Comparison of ENCODE assay signal across 8 cellular contexts in the genomic region with DNA sequence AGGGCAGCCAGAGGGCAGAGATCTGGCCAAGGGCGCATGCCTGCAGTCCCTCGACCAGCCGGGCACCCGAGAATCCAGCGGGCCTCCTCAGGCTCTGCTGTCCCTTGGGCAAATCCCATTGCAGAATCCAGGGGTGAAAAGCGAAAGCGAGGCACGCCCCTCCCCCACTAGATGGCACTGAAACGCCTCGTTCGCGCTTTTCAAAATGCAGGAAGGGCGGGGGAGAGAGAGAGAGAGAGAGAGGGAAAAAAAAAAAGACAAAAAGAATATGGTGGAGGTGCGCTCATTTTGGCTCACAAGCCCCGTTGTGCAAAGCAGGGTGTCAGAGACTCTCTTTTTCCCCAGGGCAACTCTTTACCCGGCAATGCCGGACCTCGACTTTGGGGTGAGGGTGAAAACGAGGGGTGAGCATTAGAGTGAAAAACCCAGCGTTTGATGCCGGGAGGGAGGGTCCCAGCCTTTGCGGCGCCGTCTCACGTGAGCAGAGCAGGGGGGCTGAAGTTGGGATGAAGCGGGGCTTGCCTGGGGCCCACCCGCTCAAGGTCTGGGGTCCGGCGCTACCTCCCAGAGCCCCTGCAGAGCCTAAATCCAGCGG. TPM values are rescaled to one million over a fixed set of nuclear protein-coding genes. Genes with fewer than 3 reads are reported as not detected.
DNase-seq lines count a peak whose midpoint lies in the region; ATAC-seq, FAIRE-seq and TF ChIP-seq lines count a peak whose summit lies in the region.

No MANE protein-coding gene starts in this region.

- peak overlapping the region in 1 of 7 donors; percentile 1 for H3K27ac Mint-ChIP-seq in CD14-positive monocyte

- intact Hi-C loops in CD14-positive monocyte (cut with micrococcal nuclease) = no loop called here
- intact Hi-C loops in GM12878 (cut with micrococcal nuclease; ENCODE audit: unreplicated experiment) = loop anchor here (5.0 kb wide), 1 partner anchor 151 kb away; no protein-coding TSS in a partner anchor

- H3K27ac ChIP-seq in GM12878 (ENCODE audit: control insufficient read depth, insufficient read depth) = no peak overlapping the region
- H3K27ac ChIP-seq in iPS DF 6.9 (ENCODE audit: low read length) = no peak overlapping the region

- no peaks in the 10 kb centered on the region for H3K9me3 ChIP-seq in GM12878 (replicated peaks; ENCODE audit: control insufficient read depth, insufficient read depth, low read length)
- H3K9me3 ChIP-seq in iPS DF 6.9 (ENCODE audit: control insufficient read depth, insufficient read depth, low read length) = no peaks in the 10 kb centered on the region

- H3K36me3 ChIP-seq in GM12878 (ENCODE audit: control insufficient read depth in 2 of 2, insufficient read depth in 2 of 2, low read length in 1 of 2) (no peaks in the 10 kb centered on the region), iPS DF 6.9 (ENCODE audit: control insufficient read depth, insufficient read depth, low read length) (no peaks in the 10 kb centered on the region; the same call in 1 of the 2 replicates)

- peak; percentile 57 for TF ChIP-seq RAD21 in GM12878 (IDR thresholded peaks at IDR 0.05; ENCODE audit: insufficient read depth, low read depth, low read length)

- H3K9me3 Mint-ChIP-seq in CD14-positive monocyte = peaks cover 0 to 23% (median 7%) of the 10 kb centered on the region in 7 donors

- POLR2A ChIA-PET in GM12878 (lab: Charles Lee) = interaction anchor here (0.6 kb wide), 1 partner anchor 311 kb away, joined by 6 read pairs; no protein-coding TSS in a partner anchor

- 4% methylated on average over 22 of the region's 30 CpGs for WGBS in GM12878 (ENCODE audit: insufficient coverage, insufficient replicate concordance, low lambda C conversion rate, missing lambda C conversion rate)
- WGBS in iPS DF 6.9 (ENCODE audit: insufficient coverage, insufficient read length) = no CpG with 5 or more reads among the region's 30 CpGs

- H3K36me3 Mint-ChIP-seq in CD14-positive monocyte = peaks cover 0 to 2% of the 10 kb centered on the region in 2 donors

- H3K4me3 Mint-ChIP-seq in CD14-positive monocyte = peak overlapping the region; percentile 12 to 85

- H4K20me1 ChIP-seq in GM12878 (ENCODE audit: control insufficient read depth, insufficient read depth) = no peaks in the 10 kb centered on the region

- H3K4me2 ChIP-seq in GM12878 (ENCODE audit: control insufficient read depth, insufficient read depth) = no peak overlapping the region

- H3K79me2 ChIP-seq in GM12878 (ENCODE audit: control insufficient read depth, insufficient read depth, low read length) = no peaks in the 10 kb centered on the region

- RAD21 ChIA-PET in GM12878 (lab: Charles Lee; ENCODE audit: unreplicated experiment) = interaction anchor here (1.1 kb wide), 1 partner anchor 462 kb away, joined by 3 read pairs; no protein-coding TSS in a partner anchor

- no peak for TF ChIP-seq EP300 in GM12878 (IDR thresholded peaks at IDR 0.05; ENCODE audit: borderline replicate concordance in 1 of 2, control insufficient read depth in 1 of 2, low read depth in 2 of 2, low read length in 2 of 2)

- SMC1A ChIA-PET in GM12878 (lab: Charles Lee; ENCODE audit: uncharacterized antibody, unreplicated experiment) = interaction anchor here (1.4 kb wide), 1 partner anchor 149 kb away, joined by 9 read pairs; no protein-coding TSS in a partner anchor

- H2AFZ ChIP-seq in GM12878 (ENCODE audit: control insufficient read depth, low read depth, low read length) = no peak overlapping the region

- H3K4me1 ChIP-seq in GM12878 (ENCODE audit: control insufficient read depth, insufficient read depth, low read length) (no peaks in the 10 kb centered on the region), iPS DF 6.9 (ENCODE audit: control insufficient read depth, insufficient read depth, low read length) (peaks cover 2% of the 10 kb centered on the region; the same call in 1 of the 2 replicates)

- FAIRE-seq in GM12878 (lab: Jason Lieb, UNC) = no peak
- no peak for FAIRE-seq in GM19239 (lab: Jason Lieb, UNC)

- DNase-seq in CD14-positive monocyte (ENCODE audit: low spot score) = no peak
- DNase-seq in Jurkat, Clone E6-1 (ENCODE audit: low read depth, low spot score) = peak; percentile 60
- DNase-seq in RPMI8226 = peak; percentile 89
- no peak for DNase-seq in GM12878 (ENCODE audit: low read depth, low spot score)
- peak; percentile 74 for DNase-seq in iPS DF 6.9 (ENCODE audit: low read depth, low spot score)
- no peak for DNase-seq in skeletal muscle cell (ENCODE audit: low read depth)
- DNase-seq in GM19239 (ENCODE audit: insufficient read length, low spot score) = no peak

- no TSS peak for BruUV-seq in GM12878 (replicated peaks; lab: Mats Ljungman, UMichigan)

- ATAC-seq in GM12878 (no peak; the same call in 2 of the 3 replicates), HG02588 (IDR thresholded peaks at IDR 0.05; ENCODE audit: unreplicated experiment) (no peak)

- TF ChIP-seq CTCF in CD14-positive monocyte (IDR thresholded peaks at IDR 0.05) (no peak), GM12878 (IDR thresholded peaks at IDR 0.05 in 2 of 3, conservative IDR thresholded peaks at IDR 0.05 in 1 of 3; ENCODE audit: control insufficient read depth in 2 of 3, extremely low read depth in 1 of 3, insufficient read depth in 1 of 3, low read depth in 3 of 3, low read length in 3 of 3) (peak in 1 of 3 experiments; percentile 47; a peak in 2 of 6 replicates)

- in situ Hi-C loops in GM12878 (cut with MboI) = no loop called here

- H3K27me3 Mint-ChIP-seq in CD14-positive monocyte (ENCODE audit: low read depth in 3 of 3) = peaks cover 46 to 68% (median 53%) of the 10 kb centered on the region in 3 donors

- CTCF ChIA-PET in GM12878 (lab: Yijun Ruan, JAX) = interaction anchor here (1.0 to 1.5 kb wide), 2 partner anchors 149 to 462 kb away, joined by 3 to 6 read pairs; no protein-coding TSS in a partner anchor

- H3K27me3 ChIP-seq in GM12878 (replicated peaks in 1 of 2; ENCODE audit: control insufficient read depth in 2 of 2, insufficient read depth in 2 of 2, low read length in 1 of 2) = peaks cover 3 to 22% of the 10 kb centered on the region in 2 experiments
- peaks cover 7% of the 10 kb centered on the region; the same call in 1 of the 2 replicates for H3K27me3 ChIP-seq in iPS DF 6.9 (ENCODE audit: control insufficient read depth, insufficient read depth, low read length)

- peak overlapping the region; percentile 62 for H3K4me3 ChIP-seq in Jurkat, Clone E6-1 (ENCODE audit: low read length)
- H3K4me3 ChIP-seq in GM12878 (no peak overlapping the region), iPS DF 6.9 (ENCODE audit: low read length) (peak overlapping the region; percentile 42; the same call in 1 of the 2 replicates), skeletal muscle cell (ENCODE audit: low read depth, low read length) (peak overlapping the region; percentile 49)

- H3K9ac ChIP-seq in GM12878 (ENCODE audit: control insufficient read depth, insufficient read depth, low read length) = no peak overlapping the region

- TF ChIP-seq POLR2A in GM12878 (IDR thresholded peaks at IDR 0.05; ENCODE audit: low read depth, low read length) = no peak

- H3K4me1 Mint-ChIP-seq in CD14-positive monocyte = peaks cover 17% of the 10 kb centered on the region

TF ChIP-seq in GM12878, 131 proteins besides CTCF, POLR2A, EP300 and RAD21:
- TF ChIP-seq HDGF (IDR thresholded peaks at IDR 0.05) (no peak), SMC3 (IDR thresholded peaks at IDR 0.05; ENCODE audit: borderline replicate concordance, low read length) (peak; percentile 59), DPF2 (IDR thresholded peaks at IDR 0.05) (no peak), ZNF384 (IDR thresholded peaks at IDR 0.05; ENCODE audit: borderline replicate concordance, low read depth, low read length) (peak; percentile 36; the same call in 1 of the 2 replicates)

RNA-seq across cellular contexts. Expression of a gene that starts 2.5 kb away (rescaled TPM):
- polyA plus RNA-seq in CD14-positive monocyte = not detected
- 0.11 TPM for polyA plus RNA-seq in Jurkat, Clone E6-1 (2012; ENCODE audit: insufficient read depth, insufficient read length)
- 5.4 and 5.8 TPM in 2 replicates for total RNA-seq in GM12878 (2013; cell fraction: nucleolus; rRNA removed)
- total RNA-seq in GM12878 (2014; rRNA removed) = 0.05 and 0.06 TPM in 2 replicates
- 0.04 and 0.05 TPM in 2 replicates for total RNA-seq in GM12878 (2014; rRNA removed; fragmentation: Illumina TruSeq; extraction: Trizol)
- 0.03 and 0.05 TPM in 2 replicates for total RNA-seq in GM12878 (2021)
- 0.12 TPM for polyA plus RNA-seq in GM12878 (2011; ENCODE audit: low read depth)
- 1.1 and 1.2 TPM in 2 replicates for polyA plus RNA-seq in GM12878 (2011; rRNA removed)
- 0.67 and 0.81 TPM in 2 replicates for polyA plus RNA-seq in GM12878 (2011; cell fraction: cytosol; rRNA removed)
- 0.97 and 2.1 TPM in 2 replicates for polyA plus RNA-seq in GM12878 (2011; cell fraction: nucleus; rRNA removed)
- 0.14 and 0.17 TPM in 2 replicates for polyA plus RNA-seq in GM12878 (2012)
- polyA plus RNA-seq in GM12878 (2014; fragmentation: Illumina TruSeq; extraction: Trizol) = 0.03 TPM in 2 replicates
- polyA plus RNA-seq in GM12878 (2014; fragmentation: Nextera tagmentation; extraction: Ambion mirVana) = under 1 TPM; 0.02 to 0.03 TPM
- 0.01 TPM in 2 replicates for polyA plus RNA-seq in GM12878 (2014; rRNA removed)
- not detected for polyA plus RNA-seq in GM12878 (2016; fragmentation: Nextera tagmentation; extraction: Ambion mirVana)
- polyA minus RNA-seq in GM12878 (2011; rRNA and poly(A)+ RNA removed) = 1.7 and 1.8 TPM in 2 replicates
- polyA minus RNA-seq in GM12878 (2011; cell fraction: cytosol; rRNA and poly(A)+ RNA removed) = 0.31 and 0.40 TPM in 2 replicates
- polyA minus RNA-seq in GM12878 (2011; cell fraction: nucleus; rRNA and poly(A)+ RNA removed) = 0.96 and 0.97 TPM in 2 replicates

RNA-seq across cellular contexts. Expression of a gene that starts 56.6 kb away (rescaled TPM):
- 10 to 100 TPM; 45.0 to 52.7 TPM for polyA plus RNA-seq in CD14-positive monocyte
- polyA plus RNA-seq in Jurkat, Clone E6-1 (2012; ENCODE audit: insufficient read depth, insufficient read length) = 120 TPM
- 9.5 and 9.6 TPM in 2 replicates for total RNA-seq in GM12878 (2013; cell fraction: nucleolus; rRNA removed)
- total RNA-seq in GM12878 (2014; rRNA removed) = 48.4 and 70.9 TPM in 2 replicates
- 107 and 114 TPM in 2 replicates for total RNA-seq in GM12878 (2014; rRNA removed; fragmentation: Illumina TruSeq; extraction: Trizol)
- total RNA-seq in GM12878 (2021) = 87.8 and 92.0 TPM in 2 replicates
- polyA plus RNA-seq in GM12878 (2011; ENCODE audit: low read depth) = 79.9 TPM
- polyA plus RNA-seq in GM12878 (2011; rRNA removed) = 126 and 177 TPM in 2 replicates
- polyA plus RNA-seq in GM12878 (2011; cell fraction: cytosol; rRNA removed) = 26.4 and 45.6 TPM in 2 replicates
- polyA plus RNA-seq in GM12878 (2011; cell fraction: nucleus; rRNA removed) = 23.9 and 32.5 TPM in 2 replicates
- polyA plus RNA-seq in GM12878 (2012) = 100 and 133 TPM in 2 replicates
- polyA plus RNA-seq in GM12878 (2014; fragmentation: Illumina TruSeq; extraction: Trizol) = 121 and 154 TPM in 2 replicates
- 100 to 1,000 TPM; 336 to 372 TPM for polyA plus RNA-seq in GM12878 (2014; fragmentation: Nextera tagmentation; extraction: Ambion mirVana)
- 71.3 and 81.1 TPM in 2 replicates for polyA plus RNA-seq in GM12878 (2014; rRNA removed)
- 100 to 1,000 TPM; 151 to 170 TPM for polyA plus RNA-seq in GM12878 (2016; fragmentation: Nextera tagmentation; extraction: Ambion mirVana)
- 25.9 and 47.7 TPM in 2 replicates for polyA minus RNA-seq in GM12878 (2011; rRNA and poly(A)+ RNA removed)
- 8.4 and 9.0 TPM in 2 replicates for polyA minus RNA-seq in GM12878 (2011; cell fraction: cytosol; rRNA and poly(A)+ RNA removed)
- 4.0 and 6.7 TPM in 2 replicates for polyA minus RNA-seq in GM12878 (2011; cell fraction: nucleus; rRNA and poly(A)+ RNA removed)

Comparison
In these comparisons a context has a peak if more than half of its experiments do, and no peak if none do; other contexts are left out.
1. DNase-seq: peak in Jurkat, Clone E6-1 (single experiment), RPMI8226 (single experiment) and iPS DF 6.9 (single experiment); none in CD14-positive monocyte (single experiment), GM12878 (single experiment), skeletal muscle cell (single experiment) and GM19239 (single experiment).